1 cellular context compared by ENCODE assay signal in the genomic region with DNA sequence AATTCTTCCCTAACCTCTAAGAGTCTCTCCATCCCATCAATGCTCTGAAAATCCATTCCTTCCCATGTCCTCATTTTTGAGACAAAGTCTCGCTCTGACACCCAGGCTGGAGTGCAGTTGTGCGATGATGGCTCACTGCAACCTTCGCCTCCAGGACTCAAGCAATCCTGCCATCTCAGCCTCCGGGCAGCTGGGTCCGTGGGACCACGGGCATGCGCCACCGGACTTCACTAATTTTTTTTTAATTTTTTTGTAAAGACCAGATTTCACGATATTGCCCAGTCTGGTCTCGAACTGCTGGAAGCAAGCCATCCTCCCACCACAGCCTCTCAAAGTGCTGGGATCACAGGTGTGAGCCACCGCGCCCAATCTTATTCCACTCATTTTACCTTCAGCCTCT.
TF ChIP-seq lines count a peak whose summit lies in the region.

No MANE protein-coding gene starts in this region.

TF ChIP-seq in A549, 52 proteins besides CTCF, POLR2A, EP300 and RAD21 (continued from another document):
- TF ChIP-seq HDAC2 (IDR thresholded peaks at IDR 0.05): no peak
- no peak for TF ChIP-seq ZFP36 (IDR thresholded peaks at IDR 0.05; ENCODE audit: borderline replicate concordance, partially characterized antibody)
- TF ChIP-seq FOXS1 (CRISPR knock-in tag; IDR thresholded peaks at IDR 0.05): no peak
- TF ChIP-seq, protein P1, sequence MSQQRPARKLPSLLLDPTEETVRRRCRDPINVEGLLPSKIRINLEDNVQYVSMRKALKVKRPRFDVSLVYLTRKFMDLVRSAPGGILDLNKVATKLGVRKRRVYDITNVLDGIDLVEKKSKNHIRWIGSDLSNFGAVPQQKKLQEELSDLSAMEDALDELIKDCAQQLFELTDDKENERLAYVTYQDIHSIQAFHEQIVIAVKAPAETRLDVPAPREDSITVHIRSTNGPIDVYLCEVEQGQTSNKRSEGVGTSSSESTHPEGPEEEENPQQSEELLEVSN (IDR thresholded peaks at IDR 0.05; ENCODE audit: borderline replicate concordance, low read depth): no peak
- TF ChIP-seq RARB (CRISPR knock-in tag; IDR thresholded peaks at IDR 0.05): no peak
TF ChIP-seq in A549: peak in this region for 0.
